In genomic region chr9:69582018-69582417, GRCh38 we compare ENCODE assay signal across 15 cellular contexts.
"Had no signal": no experiment of that assay in that cellular context is flagged by ENCODE, and none has a peak within 500 bp of the region (broad histone marks: within the 10 kb centered on the region; RNA-seq: fewer than 3 reads in every experiment).

No MANE protein-coding gene starts in this region.

- FAIRE-seq: urothelium cell line had no signal

- H3K4me3 ChIP-seq: ascending aorta, breast epithelium, gastrocnemius medialis, heart right ventricle had no signal

- H3K27ac Mint-ChIP-seq: activated naive CD4-positive, alpha-beta T cell treated with anti-CD3 and anti-CD28 coated beads, Interleukin-2, amount 10 ng/mL, durations not matched to agents 7 days and 5 days; activated T-helper 2 cell treated with anti-CD3 and anti-CD28 coated beads, Interferon-gamma antibody, Interleukin-2, Interleukin-4, amounts not matched to agents 10 μg/mL and 5 μg/mL and 100 μg/mL, durations not matched to agents 14 hours and 24 hours and 36 hours; effector memory CD8-positive, alpha-beta T cell; natural killer cell; stimulated activated effector memory CD8-positive, alpha-beta T cell treated with anti-CD3 and anti-CD28 coated beads, Interleukin-12 subunit alpha, Interleukin-12 subunit beta, amount 100 ng/mL, for 72 hours had no signal

- H3K27ac ChIP-seq: ascending aorta, breast epithelium, gastrocnemius medialis, heart right ventricle, neutrophil, WERI-Rb-1 had no signal

- H3K36me3 Mint-ChIP-seq: activated naive CD4-positive, alpha-beta T cell treated with anti-CD3 and anti-CD28 coated beads, Interleukin-2, amount 10 ng/mL, durations not matched to agents 7 days and 5 days; natural killer cell; stimulated activated effector memory CD8-positive, alpha-beta T cell treated with anti-CD3 and anti-CD28 coated beads, Interleukin-12 subunit alpha, Interleukin-12 subunit beta, amount 100 ng/mL, for 72 hours had no signal

- H3K36me3 ChIP-seq: ascending aorta, breast epithelium, gastrocnemius medialis, heart right ventricle, neutrophil, WERI-Rb-1 had no signal

- H3K9me3 Mint-ChIP-seq: activated naive CD4-positive, alpha-beta T cell treated with anti-CD3 and anti-CD28 coated beads, Interleukin-2, amount 10 ng/mL, durations not matched to agents 7 days and 5 days; activated T-helper 2 cell treated with anti-CD3 and anti-CD28 coated beads, Interferon-gamma antibody, Interleukin-2, Interleukin-4, amounts not matched to agents 10 μg/mL and 5 μg/mL and 100 μg/mL, durations not matched to agents 14 hours and 24 hours and 36 hours; natural killer cell; stimulated activated effector memory CD8-positive, alpha-beta T cell treated with anti-CD3 and anti-CD28 coated beads, Interleukin-12 subunit alpha, Interleukin-12 subunit beta, amount 100 ng/mL, for 72 hours had no signal

- H3K4me3 Mint-ChIP-seq: activated naive CD4-positive, alpha-beta T cell treated with anti-CD3 and anti-CD28 coated beads, Interleukin-2, amount 10 ng/mL, durations not matched to agents 7 days and 5 days; effector memory CD8-positive, alpha-beta T cell; natural killer cell; stimulated activated effector memory CD8-positive, alpha-beta T cell treated with anti-CD3 and anti-CD28 coated beads, Interleukin-12 subunit alpha, Interleukin-12 subunit beta, amount 100 ng/mL, for 72 hours had no signal

- DNase-seq: activated CD4-positive, alpha-beta T cell treated with anti-CD3 and anti-CD28 coated beads, Interleukin-2, amount 50 U/mL, for 48 hours; activated naive CD4-positive, alpha-beta T cell treated with anti-CD3 and anti-CD28 coated beads, Interleukin-2, amount 10 ng/mL, durations not matched to agents 7 days and 5 days; effector memory CD8-positive, alpha-beta T cell; erythroblast; gastrocnemius medialis; natural killer cell; T-helper 9 cell; WERI-Rb-1 had no signal

- H3K4me1 Mint-ChIP-seq: stimulated activated effector memory CD8-positive, alpha-beta T cell treated with anti-CD3 and anti-CD28 coated beads, Interleukin-12 subunit alpha, Interleukin-12 subunit beta, amount 100 ng/mL, for 72 hours had no signal

- ATAC-seq: effector memory CD8-positive, alpha-beta T cell; gastrocnemius medialis; natural killer cell; stimulated activated effector memory CD8-positive, alpha-beta T cell treated with anti-CD3 and anti-CD28 coated beads, Interleukin-12 subunit alpha, Interleukin-12 subunit beta, amount 100 ng/mL, for 72 hours had no signal

- H3K4me1 ChIP-seq: ascending aorta, breast epithelium, gastrocnemius medialis had no signal

- H3K27me3 ChIP-seq: ascending aorta, breast epithelium, gastrocnemius medialis, heart right ventricle, neutrophil had no signal

- H3K9me3 ChIP-seq: ascending aorta, breast epithelium, gastrocnemius medialis, heart right ventricle, neutrophil had no signal
